ENCODE assay signal across 25 cellular contexts in genomic region chr2:168585700-168586099, GRCh38.
"Had no signal": no experiment of that assay in that cellular context is flagged by ENCODE, and none has a peak within 500 bp of the region (broad histone marks: within the 10 kb centered on the region; RNA-seq: fewer than 3 reads in every experiment).

No MANE protein-coding gene starts in this region.

- H3K36me3 ChIP-seq: breast epithelium, gastroesophageal sphincter, left ventricle myocardium inferior, spleen, tibial nerve had no signal

- H3K27ac Mint-ChIP-seq: activated B cell treated with CpG ODN at 0.5 μM for 24 hours; activated CD8-positive, alpha-beta T cell treated with anti-CD3 and anti-CD28 coated beads for 36 hours; activated naive CD8-positive, alpha-beta T cell treated with anti-CD3 and anti-CD28 coated beads, Interleukin-2, amount 50 U/mL, for 24 hours; activated T-helper 17 cell treated with anti-CD3 and anti-CD28 coated beads, Interleukin-2, amount 50 U/mL, for 72 hours had no signal

- ATAC-seq: activated CD8-positive, alpha-beta T cell treated with anti-CD3 and anti-CD28 coated beads for 36 hours; activated naive CD8-positive, alpha-beta T cell treated with anti-CD3 and anti-CD28 coated beads, Interleukin-2, amount 50 U/mL, for 24 hours; activated T-cell treated with anti-CD3 and anti-CD28 coated beads, Interleukin-2, amount 50 U/mL, for 4 hours; activated T-helper 17 cell treated with anti-CD3 and anti-CD28 coated beads, Interleukin-2, amount 50 U/mL, for 72 hours; gastroesophageal sphincter; natural killer cell treated with Interleukin-12 subunit alpha and Interleukin-12 subunit beta and Interleukin-15 and Interleukin-18, amount 100 ng/mL, for 72 hours; right cardiac atrium had no signal

- H3K36me3 Mint-ChIP-seq: natural killer cell treated with Interleukin-12 subunit alpha and Interleukin-12 subunit beta and Interleukin-15 and Interleukin-18, amount 100 ng/mL, for 72 hours had no signal

- H3K4me3 ChIP-seq: breast epithelium, gastroesophageal sphincter, hepatocyte, left ventricle myocardium inferior, lung, mucosa of descending colon, spleen, tibial nerve had no signal

- H3K9me3 Mint-ChIP-seq: activated B cell treated with CpG ODN at 0.5 μM for 24 hours; activated naive CD4-positive, alpha-beta T cell treated with anti-CD3 and anti-CD28 coated beads, Interleukin-2, amount 50 U/mL, for 24 hours; activated naive CD8-positive, alpha-beta T cell treated with anti-CD3 and anti-CD28 coated beads, Interleukin-2, amount 50 U/mL, for 24 hours; activated T-cell treated with anti-CD3 and anti-CD28 coated beads, Interleukin-2, amount 50 U/mL, for 4 hours; activated T-helper 17 cell treated with anti-CD3 and anti-CD28 coated beads, Interleukin-2, amount 50 U/mL, for 72 hours; natural killer cell treated with Interleukin-12 subunit alpha and Interleukin-12 subunit beta and Interleukin-15 and Interleukin-18, amount 100 ng/mL, for 72 hours had no signal

- H3K4me3 Mint-ChIP-seq: activated B cell treated with CpG ODN at 0.5 μM for 24 hours; activated CD8-positive, alpha-beta T cell treated with anti-CD3 and anti-CD28 coated beads for 36 hours; activated naive CD4-positive, alpha-beta T cell treated with anti-CD3 and anti-CD28 coated beads, Interleukin-2, amount 50 U/mL, for 24 hours; activated naive CD8-positive, alpha-beta T cell treated with anti-CD3 and anti-CD28 coated beads, Interleukin-2, amount 50 U/mL, for 24 hours; activated T-cell treated with anti-CD3 and anti-CD28 coated beads, Interleukin-2, amount 50 U/mL, for 4 hours; activated T-helper 17 cell treated with anti-CD3 and anti-CD28 coated beads, Interleukin-2, amount 50 U/mL, for 72 hours; natural killer cell treated with Interleukin-12 subunit alpha and Interleukin-12 subunit beta and Interleukin-15 and Interleukin-18, amount 100 ng/mL, for 72 hours had no signal

- H3K9me3 ChIP-seq: breast epithelium, gastroesophageal sphincter, left ventricle myocardium inferior, mucosa of descending colon, spleen, tibial nerve had no signal

- H3K27me3 Mint-ChIP-seq: activated B cell treated with CpG ODN at 0.5 μM for 24 hours; activated CD8-positive, alpha-beta T cell treated with anti-CD3 and anti-CD28 coated beads for 36 hours; activated naive CD4-positive, alpha-beta T cell treated with anti-CD3 and anti-CD28 coated beads, Interleukin-2, amount 50 U/mL, for 24 hours; activated naive CD8-positive, alpha-beta T cell treated with anti-CD3 and anti-CD28 coated beads, Interleukin-2, amount 50 U/mL, for 24 hours; activated T-helper 17 cell treated with anti-CD3 and anti-CD28 coated beads, Interleukin-2, amount 50 U/mL, for 72 hours; natural killer cell treated with Interleukin-12 subunit alpha and Interleukin-12 subunit beta and Interleukin-15 and Interleukin-18, amount 100 ng/mL, for 72 hours had no signal

- H3K27me3 ChIP-seq: breast epithelium, gastroesophageal sphincter, hepatocyte, spleen, tibial nerve had no signal

- DNase-seq: activated B cell treated with CpG ODN at 0.5 μM for 24 hours; activated CD4-positive, alpha-beta T cell treated with anti-CD3 and anti-CD28 coated beads, Interleukin-2, amount 50 U/mL, for 1 hour; activated CD8-positive, alpha-beta T cell treated with anti-CD3 and anti-CD28 coated beads for 36 hours; activated gamma-delta T cell treated with Interleukin-2 at 50 U/mL for 16 hours; activated naive CD8-positive, alpha-beta T cell treated with anti-CD3 and anti-CD28 coated beads, Interleukin-2, amount 50 U/mL, for 24 hours; activated T-cell treated with anti-CD3 and anti-CD28 coated beads, Interleukin-2, amount 50 U/mL, for 4 hours; central memory CD4-positive, alpha-beta T cell; dermis blood vessel endothelial cell; effector CD8-positive, alpha-beta T cell; islet precursor cell; left ventricle myocardium inferior; mucosa of descending colon; right cardiac atrium; spleen; stimulated activated CD4-positive, alpha-beta T cell treated with anti-CD3 and anti-CD28 coated beads, Interleukin-2, amount 100 ng/mL, for 48 hours; stimulated activated naive CD4-positive, alpha-beta T cell treated with Interleukin-2 at 50 U/mL for 16 hours; T-helper 9 cell had no signal
